Comparison of ENCODE assay signal across 1 cellular context in genomic region chr2:11129598-11130449, GRCh38.
TF ChIP-seq lines count a peak whose summit lies in the region.

No MANE protein-coding gene starts in this region.

TF ChIP-seq in H1, 55 proteins besides CTCF, POLR2A, EP300 and RAD21:
- TF ChIP-seq HDAC6 (IDR thresholded peaks at IDR 0.05; ENCODE audit: low read depth, low read length) (no peak), CREB1 (IDR thresholded peaks at IDR 0.05) (no peak; the same call in 1 of the 2 replicates), MAX (IDR thresholded peaks at IDR 0.05) (peak; percentile 74), RBBP5 (IDR thresholded peaks at IDR 0.05; ENCODE audit: borderline replicate concordance, low read depth, low read length) (no peak), ZNF274 (IDR thresholded peaks at IDR 0.05; ENCODE audit: borderline replicate concordance, extremely low read depth, low read length) (no peak), KDM1A (IDR thresholded peaks at IDR 0.05; ENCODE audit: borderline replicate concordance, low read length) (no peak), E2F6 (IDR thresholded peaks at IDR 0.05) (peak; percentile 76), ASH2L (IDR thresholded peaks at IDR 0.05; ENCODE audit: low read length) (peak; percentile 69), KDM4A (IDR thresholded peaks at IDR 0.05; ENCODE audit: low read depth, low read length, severe bottlenecking) (peak; percentile 31), NRF1 (IDR thresholded peaks at IDR 0.05; ENCODE audit: low read depth, low read length) (no peak; the same call in 1 of the 2 replicates)
